ENCODE assay signal across 12 cellular contexts in the genomic region with DNA sequence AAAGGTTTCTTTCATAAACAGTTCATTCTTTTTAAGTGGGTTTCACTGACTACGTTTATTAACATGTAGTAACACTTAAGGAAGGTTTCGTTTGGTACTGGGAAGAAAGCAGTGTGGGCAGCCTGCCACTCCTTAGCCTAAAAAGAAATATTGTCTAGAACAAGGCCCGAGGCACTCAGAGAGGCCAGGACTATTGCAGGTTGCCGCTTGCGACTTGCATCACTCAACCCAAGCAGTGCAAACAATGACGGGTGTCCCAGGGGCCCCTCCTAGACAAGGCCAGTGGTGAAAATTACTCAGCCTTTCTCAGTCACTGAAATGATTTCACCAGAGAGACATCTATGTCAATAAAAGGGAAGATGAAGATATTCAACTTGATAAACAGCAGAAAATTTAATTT.
A peak's percentile ranks its signal among the peaks of the same experiment; 100 is the strongest.
DNase-seq lines count a peak whose midpoint lies in the region; ATAC-seq, FAIRE-seq and TF ChIP-seq lines count a peak whose summit lies in the region.
"Had no signal": no experiment of that assay in that cellular context is flagged by ENCODE, and none has a peak within 500 bp of the region (broad histone marks: within the 10 kb centered on the region; RNA-seq: fewer than 3 reads in every experiment).

No MANE protein-coding gene starts in this region.

- in situ Hi-C loops in astrocyte of the spinal cord (cut with HindIII; ENCODE audit: low sequenced_read_pairs) = no loop called here

- H3K4me1 Mint-ChIP-seq in H9 = no peaks in the 10 kb centered on the region
- H3K4me1 Mint-ChIP-seq in stimulated activated naive B cell treated with anti-CD40 and anti-IgM and Interleukin-4, amounts not matched to agents 10 μg/mL and 1 μg/mL and 100 μg/mL, for 72 hours = no peaks in the 10 kb centered on the region
- H3K4me1 Mint-ChIP-seq: activated T-helper 17 cell treated with anti-CD3 and anti-CD28 coated beads, Interleukin-2, amount 50 U/mL, for 72 hours had no signal

- no peak for ATAC-seq in stimulated activated naive B cell treated with anti-CD40 and anti-IgM and Interleukin-4, amounts not matched to agents 10 μg/mL and 1 μg/mL and 100 μg/mL, for 72 hours (replicated peaks)
- ATAC-seq: activated T-helper 17 cell treated with anti-CD3 and anti-CD28 coated beads, Interleukin-2, amount 50 U/mL, for 72 hours had no signal

- H3K9me3 Mint-ChIP-seq in H9 = peaks cover 20 to 21% of the 10 kb centered on the region in 2 experiments
- H3K9me3 Mint-ChIP-seq in stimulated activated naive B cell treated with anti-CD40 and anti-IgM and Interleukin-4, amounts not matched to agents 10 μg/mL and 1 μg/mL and 100 μg/mL, for 72 hours = peaks cover 20 to 21% of the 10 kb centered on the region in 2 donors

- peaks cover 11% of the 10 kb centered on the region for H3K9me3 ChIP-seq in keratinocyte (ENCODE audit: control insufficient read depth, low read depth, low read length)
- H3K9me3 ChIP-seq in H9 (ENCODE audit: control insufficient read depth, low read depth, low read length) = no peaks in the 10 kb centered on the region

- peak overlapping the region; percentile 40; the same call in 1 of the 2 replicates for H3K4me3 ChIP-seq in ACC112 (ENCODE audit: low read depth, low read length)
- H3K4me3 ChIP-seq in astrocyte of the spinal cord (ENCODE audit: low read depth, low read length) = no peak overlapping the region
- no peak overlapping the region for H3K4me3 ChIP-seq in keratinocyte (ENCODE audit: control insufficient read depth in 2 of 3, extremely low read depth in 1 of 3, insufficient read depth in 2 of 3, low read depth in 1 of 3, low read length in 3 of 3)
- H3K4me3 ChIP-seq: BLaER1 treated with 17β-estradiol and CSF1 and Interleukin-3, amounts not matched to agents 10 nM and 100 nM; Peyer's patch had no signal

- H3K56ac ChIP-seq in H9 (ENCODE audit: insufficient read length, low read depth, low read length) = no peak overlapping the region

- no peak overlapping the region for H2BK5ac ChIP-seq in H9 (ENCODE audit: insufficient read length, low read length)

- H3K27me3 ChIP-seq in ACC112 (ENCODE audit: insufficient read depth, low read length) (no peaks in the 10 kb centered on the region), keratinocyte (ENCODE audit: control insufficient read depth, extremely low read depth, insufficient read depth, low read length) (no peaks in the 10 kb centered on the region), H9 (ENCODE audit: insufficient read depth, low read length) (no peaks in the 10 kb centered on the region)
- H3K27me3 ChIP-seq: BLaER1 treated with 17β-estradiol and CSF1 and Interleukin-3, amounts not matched to agents 10 nM and 100 nM; Peyer's patch had no signal

- no peaks in the 10 kb centered on the region for H3K9me1 ChIP-seq in keratinocyte (ENCODE audit: control insufficient read depth, extremely low read depth, insufficient read depth, low read length)

- H4K5ac ChIP-seq in H9 (ENCODE audit: insufficient read length, low read depth, low read length) = no peak overlapping the region

- H2BK120ac ChIP-seq in H9 (ENCODE audit: low read depth, low read length, poor library complexity, severe bottlenecking) = no peak overlapping the region

- no peak overlapping the region for H3K4me3 Mint-ChIP-seq in H9
- H3K4me3 Mint-ChIP-seq in stimulated activated naive B cell treated with anti-CD40 and anti-IgM and Interleukin-4, amounts not matched to agents 10 μg/mL and 1 μg/mL and 100 μg/mL, for 72 hours = no peak overlapping the region
- H3K4me3 Mint-ChIP-seq: activated T-helper 17 cell treated with anti-CD3 and anti-CD28 coated beads, Interleukin-2, amount 50 U/mL, for 72 hours had no signal

- no peak overlapping the region for H4K91ac ChIP-seq in H9 (ENCODE audit: insufficient read length, low read depth, low read length)

- peak overlapping the region; percentile 82 for H2AFZ ChIP-seq in ACC112 (ENCODE audit: low read length, unreplicated experiment)
- H2AFZ ChIP-seq in keratinocyte (ENCODE audit: control insufficient read depth, low read length) = no peak overlapping the region
- H2AFZ ChIP-seq in H9 (ENCODE audit: low read length) = no peak overlapping the region
- H2AFZ ChIP-seq: parathyroid adenoma had no signal

- no peak overlapping the region for H2BK12ac ChIP-seq in H9 (ENCODE audit: insufficient read length, low read depth, low read length)

- peak; percentile 95 for FAIRE-seq in keratinocyte (lab: Jason Lieb, UNC)

- DNase-seq in M059J (ENCODE audit: low read depth) (peak; percentile 97), astrocyte of the spinal cord (ENCODE audit: low read depth, low spot score) (peak; percentile 88), keratinocyte (ENCODE audit: low read depth, low spot score) (peak; percentile 90), H9 (no peak), NCI-H82 (lab: John Stamatoyannopoulos, UW) (no peak), NCI-H2029 treated with DMSO at 0.1 percent for 48 hours (lab: John Stamatoyannopoulos, UW) (no peak)
- no peak for DNase-seq in stimulated activated naive B cell treated with anti-CD40 and anti-IgM and Interleukin-4, amounts not matched to agents 10 μg/mL and 1 μg/mL and 100 μg/mL, for 72 hours

- H3K36me3 Mint-ChIP-seq in H9 (ENCODE audit: insufficient read depth in 1 of 3, low read depth in 3 of 3) = peaks cover 6 to 23% (median 12%) of the 10 kb centered on the region in 3 experiments
- H3K36me3 Mint-ChIP-seq in stimulated activated naive B cell treated with anti-CD40 and anti-IgM and Interleukin-4, amounts not matched to agents 10 μg/mL and 1 μg/mL and 100 μg/mL, for 72 hours = peaks cover 6 to 7% of the 10 kb centered on the region in 2 donors

- H4K20me1 ChIP-seq in keratinocyte (ENCODE audit: control insufficient read depth, extremely low read depth, insufficient read depth, low read length) (no peaks in the 10 kb centered on the region), H9 (ENCODE audit: control insufficient read depth, insufficient read depth, insufficient read length) (no peaks in the 10 kb centered on the region)
- H4K20me1 ChIP-seq: BLaER1 treated with 17β-estradiol and CSF1 and Interleukin-3, amounts not matched to agents 10 nM and 100 nM had no signal

- no peak overlapping the region for H3K14ac ChIP-seq in H9 (ENCODE audit: insufficient read depth, low read length)

- no peak overlapping the region for H3K18ac ChIP-seq in H9 (ENCODE audit: insufficient read length, low read depth, low read length)

- H3K4me2 ChIP-seq in keratinocyte (ENCODE audit: control insufficient read depth, extremely low read depth, insufficient read depth, low read depth, low read length) (peak overlapping the region; percentile 50), H9 (ENCODE audit: insufficient read depth, insufficient read length, low read length) (no peak overlapping the region)

- no peak overlapping the region for H4K8ac ChIP-seq in H9 (replicated peaks; ENCODE audit: insufficient read length, low read depth, low read length)

- peak overlapping the region; percentile 92 for H3K27ac ChIP-seq in ACC112 (ENCODE audit: low read depth, low read length)
- peak overlapping the region; percentile 90 for H3K27ac ChIP-seq in keratinocyte (ENCODE audit: control insufficient read depth, insufficient read depth, low read length)
- no peak overlapping the region for H3K27ac ChIP-seq in H9 (ENCODE audit: insufficient read length, low read depth, low read length)
- H3K27ac ChIP-seq: BLaER1 treated with 17β-estradiol and CSF1 and Interleukin-3, amounts not matched to agents 10 nM and 100 nM; parathyroid adenoma had no signal

- H3K9ac ChIP-seq in keratinocyte (ENCODE audit: control insufficient read depth, extremely low read depth, insufficient read depth, low read length) (peak overlapping the region; percentile 59), H9 (ENCODE audit: extremely low read depth, insufficient read length, low read length) (no peak overlapping the region)
- H3K9ac ChIP-seq: BLaER1 treated with 17β-estradiol and CSF1 and Interleukin-3, amounts not matched to agents 10 nM and 100 nM; parathyroid adenoma had no signal

- H3K4me1 ChIP-seq in ACC112 (ENCODE audit: control insufficient read depth, insufficient read depth, low read length, unreplicated experiment) (peaks cover 21% of the 10 kb centered on the region), keratinocyte (ENCODE audit: control insufficient read depth, extremely low read depth, insufficient read depth, low read length) (peaks cover 17% of the 10 kb centered on the region), H9 (ENCODE audit: insufficient read depth, low read length) (no peaks in the 10 kb centered on the region)
- H3K4me1 ChIP-seq: BLaER1 treated with 17β-estradiol and CSF1 and Interleukin-3, amounts not matched to agents 10 nM and 100 nM; parathyroid adenoma; Peyer's patch had no signal

- no peak for TF ChIP-seq CTCF in astrocyte of the spinal cord (IDR thresholded peaks at IDR 0.05; ENCODE audit: low read depth, low read length)
- TF ChIP-seq CTCF in keratinocyte (optimal IDR thresholded peaks at IDR 0.05 in 1 of 3, IDR thresholded peaks at IDR 0.05 in 1 of 3, conservative IDR thresholded peaks at IDR 0.05 in 1 of 3; ENCODE audit: extremely low read depth in 1 of 3, insufficient read depth in 2 of 3, low read length in 3 of 3) = no peak
- TF ChIP-seq CTCF in H9 (conservative IDR thresholded peaks at IDR 0.05) = no peak

- no peaks in the 10 kb centered on the region for H3K79me1 ChIP-seq in H9 (ENCODE audit: insufficient read depth, low read depth, low read length, poor library complexity, severe bottlenecking)

- H3T11ph ChIP-seq in H9 (ENCODE audit: low read length) = no peak overlapping the region

- no peak overlapping the region for H2BK20ac ChIP-seq in H9 (ENCODE audit: low read depth, low read length, poor library complexity, severe bottlenecking)

- no peak overlapping the region for H2AK5ac ChIP-seq in H9 (ENCODE audit: insufficient read length, low read length)

- H3K79me2 ChIP-seq in ACC112 (ENCODE audit: control insufficient read depth, insufficient read depth, low read length, unreplicated experiment) = no peaks in the 10 kb centered on the region
- H3K79me2 ChIP-seq in keratinocyte (ENCODE audit: control insufficient read depth, insufficient read depth, low read length) = no peaks in the 10 kb centered on the region
- H3K79me2 ChIP-seq in H9 (ENCODE audit: insufficient read depth, low read length) = no peaks in the 10 kb centered on the region
- H3K79me2 ChIP-seq: parathyroid adenoma had no signal

- H3K36me3 ChIP-seq in ACC112 (ENCODE audit: insufficient read depth, low read length) (peaks cover 6% of the 10 kb centered on the region; the same call in 1 of the 2 replicates), keratinocyte (ENCODE audit: control insufficient read depth in 2 of 2, extremely low read depth in 1 of 2, insufficient read depth in 2 of 2, low read length in 2 of 2) (no peaks in the 10 kb centered on the region)
- H3K36me3 ChIP-seq: Peyer's patch had no signal

- dilution Hi-C loops in keratinocyte (cut with MboI; ENCODE audit: extremely low pct_ligation_motif_present, low sequenced_read_pairs) = no loop called here

- no peak overlapping the region for H3K27ac Mint-ChIP-seq in H9
- no peak overlapping the region for H3K27ac Mint-ChIP-seq in stimulated activated naive B cell treated with anti-CD40 and anti-IgM and Interleukin-4, amounts not matched to agents 10 μg/mL and 1 μg/mL and 100 μg/mL, for 72 hours
- H3K27ac Mint-ChIP-seq: activated T-helper 17 cell treated with anti-CD3 and anti-CD28 coated beads, Interleukin-2, amount 50 U/mL, for 72 hours had no signal

- H2BK15ac ChIP-seq in H9 (ENCODE audit: low read depth, low read length) = no peak overlapping the region

- no CpG with 5 or more reads among the region's 6 CpGs for WGBS in H9 (ENCODE audit: extremely low coverage, insufficient read length, low lambda C conversion rate)

- no peak overlapping the region for H3K23ac ChIP-seq in H9 (ENCODE audit: insufficient read length, low read depth, low read length)

- H3K4ac ChIP-seq in H9 (ENCODE audit: low read depth, low read length) = no peak overlapping the region

- H3K27me3 Mint-ChIP-seq in H9 (ENCODE audit: low read depth) = no peaks in the 10 kb centered on the region
- H3K27me3 Mint-ChIP-seq in stimulated activated naive B cell treated with anti-CD40 and anti-IgM and Interleukin-4, amounts not matched to agents 10 μg/mL and 1 μg/mL and 100 μg/mL, for 72 hours = peaks cover 0 to 6% of the 10 kb centered on the region in 2 donors

- H3K23me2 ChIP-seq in H9 (ENCODE audit: insufficient read length, low read depth, low read length, poor library complexity, severe bottlenecking) = no peaks in the 10 kb centered on the region

Comparison
In these comparisons a context has a peak if more than half of its experiments do, and no peak if none do; other contexts are left out.
1. DNase-seq: peak in M059J (single experiment), astrocyte of the spinal cord (single experiment) and keratinocyte (single experiment); none in H9 (single experiment), NCI-H82 (single experiment), NCI-H2029 treated with DMSO at 0.1 percent for 48 hours (single experiment) and stimulated activated naive B cell treated with anti-CD40 and anti-IgM and Interleukin-4, amounts not matched to agents 10 μg/mL and 1 μg/mL and 100 μg/mL, for 72 hours (single experiment).